In genomic region chr11:90223248-90223585, GRCh38 we compare ENCODE assay signal across 8 cellular contexts. TPM values are rescaled to one million over a fixed set of nuclear protein-coding genes. Genes with fewer than 3 reads are reported as not detected.
DNase-seq lines count a peak whose midpoint lies in the region; ATAC-seq, FAIRE-seq and TF ChIP-seq lines count a peak whose summit lies in the region.

No MANE protein-coding gene starts in this region.

- CTCF ChIA-PET in activated CD8-positive, alpha-beta T cell treated with anti-CD3 and anti-CD28 coated beads, Interleukin-2, amount 10 ng/mL, durations not matched to agents 7 days and 5 days (lab: Charles Lee), result interaction anchor here (1.5 to 2.9 kb wide), 3 partner anchors 18 to 21 kb away, joined by 3 to 19 read pairs (median 4); no protein-coding TSS in a partner anchor

- H3K27ac Mint-ChIP-seq in activated CD8-positive, alpha-beta T cell treated with anti-CD3 and anti-CD28 coated beads, Interleukin-2, amount 10 ng/mL, durations not matched to agents 7 days and 5 days, result peak overlapping the region; percentile 97
- peak overlapping the region; percentile 95 for H3K27ac Mint-ChIP-seq in stimulated activated memory B cell treated with anti-CD40 and anti-IgM and Interleukin-4, amounts not matched to agents 10 μg/mL and 1 μg/mL and 100 μg/mL, for 72 hours

- H3K27me3 Mint-ChIP-seq in activated CD8-positive, alpha-beta T cell treated with anti-CD3 and anti-CD28 coated beads, Interleukin-2, amount 10 ng/mL, durations not matched to agents 7 days and 5 days (ENCODE audit: low read depth), result no peaks in the 10 kb centered on the region
- no peaks in the 10 kb centered on the region for H3K27me3 Mint-ChIP-seq in stimulated activated memory B cell treated with anti-CD40 and anti-IgM and Interleukin-4, amounts not matched to agents 10 μg/mL and 1 μg/mL and 100 μg/mL, for 72 hours

- H3K9me3 Mint-ChIP-seq in activated CD8-positive, alpha-beta T cell treated with anti-CD3 and anti-CD28 coated beads, Interleukin-2, amount 10 ng/mL, durations not matched to agents 7 days and 5 days (ENCODE audit: insufficient read depth), result no peaks in the 10 kb centered on the region
- H3K9me3 Mint-ChIP-seq in stimulated activated memory B cell treated with anti-CD40 and anti-IgM and Interleukin-4, amounts not matched to agents 10 μg/mL and 1 μg/mL and 100 μg/mL, for 72 hours, result no peaks in the 10 kb centered on the region

- POLR2A ChIA-PET in activated CD8-positive, alpha-beta T cell treated with anti-CD3 and anti-CD28 coated beads, Interleukin-2, amount 10 ng/mL, durations not matched to agents 7 days and 5 days (lab: Charles Lee), result interaction anchor here (0.6 kb wide), 1 partner anchor 102 kb away, joined by 3 read pairs; no protein-coding TSS in a partner anchor

- DNase-seq in GM12891 (ENCODE audit: insufficient read length, low spot score) (no peak), OCI-M1 (lab: John Stamatoyannopoulos, UW) (no peak), hepatic stellate cell (ENCODE audit: low spot score) (no peak), DMS114 treated with DMSO at 0.1 percent for 48 hours (lab: John Stamatoyannopoulos, UW; ENCODE audit: unreplicated experiment) (no peak)
- DNase-seq in activated CD8-positive, alpha-beta T cell treated with anti-CD3 and anti-CD28 coated beads, Interleukin-2, amount 10 ng/mL, durations not matched to agents 7 days and 5 days, result no peak

- ATAC-seq in HG02798 (IDR thresholded peaks at IDR 0.05; ENCODE audit: poor library complexity, unreplicated experiment), result peak; percentile 50
- ATAC-seq in activated CD8-positive, alpha-beta T cell treated with anti-CD3 and anti-CD28 coated beads, Interleukin-2, amount 10 ng/mL, durations not matched to agents 7 days and 5 days, result no peak
- ATAC-seq in stimulated activated memory B cell treated with anti-CD40 and anti-IgM and Interleukin-4, amounts not matched to agents 10 μg/mL and 1 μg/mL and 100 μg/mL, for 72 hours, result peak; percentile 77

- no peak for FAIRE-seq in GM12891 (lab: Jason Lieb, UNC)

- peaks cover 38% of the 10 kb centered on the region for H3K4me1 Mint-ChIP-seq in activated CD8-positive, alpha-beta T cell treated with anti-CD3 and anti-CD28 coated beads, Interleukin-2, amount 10 ng/mL, durations not matched to agents 7 days and 5 days (ENCODE audit: low read depth)
- H3K4me1 Mint-ChIP-seq in stimulated activated memory B cell treated with anti-CD40 and anti-IgM and Interleukin-4, amounts not matched to agents 10 μg/mL and 1 μg/mL and 100 μg/mL, for 72 hours, result peaks cover 50% of the 10 kb centered on the region

- peak overlapping the region; percentile 98 for H3K4me3 Mint-ChIP-seq in activated CD8-positive, alpha-beta T cell treated with anti-CD3 and anti-CD28 coated beads, Interleukin-2, amount 10 ng/mL, durations not matched to agents 7 days and 5 days
- H3K4me3 Mint-ChIP-seq in stimulated activated memory B cell treated with anti-CD40 and anti-IgM and Interleukin-4, amounts not matched to agents 10 μg/mL and 1 μg/mL and 100 μg/mL, for 72 hours, result peak overlapping the region; percentile 100

- H3K4me3 ChIP-seq in iPS-11a (ENCODE audit: low read depth, low read length), result peak overlapping the region; percentile 76

- TF ChIP-seq POLR2A in GM12891 (IDR thresholded peaks at IDR 0.05; ENCODE audit: low read depth, low read length), result no peak

- peaks cover 35% of the 10 kb centered on the region for H3K36me3 Mint-ChIP-seq in activated CD8-positive, alpha-beta T cell treated with anti-CD3 and anti-CD28 coated beads, Interleukin-2, amount 10 ng/mL, durations not matched to agents 7 days and 5 days (ENCODE audit: low read depth)
- peaks cover 9% of the 10 kb centered on the region for H3K36me3 Mint-ChIP-seq in stimulated activated memory B cell treated with anti-CD40 and anti-IgM and Interleukin-4, amounts not matched to agents 10 μg/mL and 1 μg/mL and 100 μg/mL, for 72 hours

TF ChIP-seq in GM12891, 5 proteins besides CTCF, POLR2A, EP300 and RAD21:
- TF ChIP-seq SPI1 (IDR thresholded peaks at IDR 0.05; ENCODE audit: low read depth, low read length), result peak; percentile 17; the same call in 1 of the 2 replicates
- no peak for TF ChIP-seq POLR2AphosphoS5 (IDR thresholded peaks at IDR 0.05; ENCODE audit: low read depth, low read length)
- TF ChIP-seq POU2F2 (IDR thresholded peaks at IDR 0.05; ENCODE audit: low read depth, low read length), result no peak
- no peak for TF ChIP-seq PAX5 (IDR thresholded peaks at IDR 0.05; ENCODE audit: insufficient read depth, low read length, severe bottlenecking)

RNA-seq across cellular contexts. Expression of gene CHORDC1, which starts 0.4 kb away (rescaled TPM):
- 29.5 TPM for polyA plus RNA-seq in GM12891 (2012; ENCODE audit: low read depth, missing spikeins)
- 10 to 100 TPM; 66.7 to 68.4 TPM for total RNA-seq in activated CD8-positive, alpha-beta T cell treated with anti-CD3 and anti-CD28 coated beads, Interleukin-2, amount 10 ng/mL, durations not matched to agents 7 days and 5 days
